ENCODE assay signal across 1 cellular context in the genomic region with DNA sequence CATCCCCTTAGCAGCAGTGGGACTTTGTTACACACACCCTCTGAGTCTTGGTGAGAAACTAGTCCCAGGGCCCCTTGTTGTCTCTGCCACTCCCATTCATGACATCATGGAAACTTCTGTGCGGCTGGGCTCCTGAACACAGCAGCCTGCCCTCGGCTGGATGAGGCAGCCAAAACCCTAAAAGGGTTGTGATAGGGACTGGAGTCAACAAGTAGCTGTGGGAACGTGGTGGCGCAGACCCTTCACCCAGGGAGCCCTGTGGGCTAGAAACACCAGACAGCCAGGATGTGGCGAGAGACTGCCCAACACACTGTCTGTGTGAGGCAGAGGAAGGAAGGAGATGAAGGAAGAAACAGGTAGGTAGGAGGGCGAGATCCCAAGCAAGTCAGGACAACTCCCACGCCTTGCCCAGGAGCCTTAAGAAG.
TF ChIP-seq lines count a peak whose summit lies in the region.

No MANE protein-coding gene starts in this region.

TF ChIP-seq in K562, 482 proteins besides CTCF, POLR2A, EP300 and RAD21:
- TF ChIP-seq ESRRA (IDR thresholded peaks at IDR 0.05; ENCODE audit: borderline replicate concordance, low read depth), result no peak
- TF ChIP-seq, protein P1, sequence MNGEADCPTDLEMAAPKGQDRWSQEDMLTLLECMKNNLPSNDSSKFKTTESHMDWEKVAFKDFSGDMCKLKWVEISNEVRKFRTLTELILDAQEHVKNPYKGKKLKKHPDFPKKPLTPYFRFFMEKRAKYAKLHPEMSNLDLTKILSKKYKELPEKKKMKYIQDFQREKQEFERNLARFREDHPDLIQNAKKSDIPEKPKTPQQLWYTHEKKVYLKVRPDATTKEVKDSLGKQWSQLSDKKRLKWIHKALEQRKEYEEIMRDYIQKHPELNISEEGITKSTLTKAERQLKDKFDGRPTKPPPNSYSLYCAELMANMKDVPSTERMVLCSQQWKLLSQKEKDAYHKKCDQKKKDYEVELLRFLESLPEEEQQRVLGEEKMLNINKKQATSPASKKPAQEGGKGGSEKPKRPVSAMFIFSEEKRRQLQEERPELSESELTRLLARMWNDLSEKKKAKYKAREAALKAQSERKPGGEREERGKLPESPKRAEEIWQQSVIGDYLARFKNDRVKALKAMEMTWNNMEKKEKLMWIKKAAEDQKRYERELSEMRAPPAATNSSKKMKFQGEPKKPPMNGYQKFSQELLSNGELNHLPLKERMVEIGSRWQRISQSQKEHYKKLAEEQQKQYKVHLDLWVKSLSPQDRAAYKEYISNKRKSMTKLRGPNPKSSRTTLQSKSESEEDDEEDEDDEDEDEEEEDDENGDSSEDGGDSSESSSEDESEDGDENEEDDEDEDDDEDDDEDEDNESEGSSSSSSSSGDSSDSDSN (IDR thresholded peaks at IDR 0.05; ENCODE audit: borderline replicate concordance in 1 of 2, low read depth in 2 of 2, low read length in 2 of 2), result 0 out of 4 replicates have a peak, but pooled peaks of 1 of the 2 experiments have one; percentile 16
- TF ChIP-seq ATF7 (IDR thresholded peaks at IDR 0.05), result peak; percentile 92
- TF ChIP-seq, protein P2, sequence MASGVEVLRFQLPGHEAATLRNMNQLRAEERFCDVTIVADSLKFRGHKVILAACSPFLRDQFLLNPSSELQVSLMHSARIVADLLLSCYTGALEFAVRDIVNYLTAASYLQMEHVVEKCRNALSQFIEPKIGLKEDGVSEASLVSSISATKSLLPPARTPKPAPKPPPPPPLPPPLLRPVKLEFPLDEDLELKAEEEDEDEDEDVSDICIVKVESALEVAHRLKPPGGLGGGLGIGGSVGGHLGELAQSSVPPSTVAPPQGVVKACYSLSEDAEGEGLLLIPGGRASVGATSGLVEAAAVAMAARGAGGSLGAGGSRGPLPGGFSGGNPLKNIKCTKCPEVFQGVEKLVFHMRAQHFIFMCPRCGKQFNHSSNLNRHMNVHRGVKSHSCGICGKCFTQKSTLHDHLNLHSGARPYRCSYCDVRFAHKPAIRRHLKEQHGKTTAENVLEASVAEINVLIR (CRISPR knock-in tag; IDR thresholded peaks at IDR 0.05), result peak; percentile 57; the same call in 1 of the 2 replicates
- peak; percentile 79 for TF ChIP-seq CREM (IDR thresholded peaks at IDR 0.05; ENCODE audit: low read depth)
- TF ChIP-seq, protein P3, sequence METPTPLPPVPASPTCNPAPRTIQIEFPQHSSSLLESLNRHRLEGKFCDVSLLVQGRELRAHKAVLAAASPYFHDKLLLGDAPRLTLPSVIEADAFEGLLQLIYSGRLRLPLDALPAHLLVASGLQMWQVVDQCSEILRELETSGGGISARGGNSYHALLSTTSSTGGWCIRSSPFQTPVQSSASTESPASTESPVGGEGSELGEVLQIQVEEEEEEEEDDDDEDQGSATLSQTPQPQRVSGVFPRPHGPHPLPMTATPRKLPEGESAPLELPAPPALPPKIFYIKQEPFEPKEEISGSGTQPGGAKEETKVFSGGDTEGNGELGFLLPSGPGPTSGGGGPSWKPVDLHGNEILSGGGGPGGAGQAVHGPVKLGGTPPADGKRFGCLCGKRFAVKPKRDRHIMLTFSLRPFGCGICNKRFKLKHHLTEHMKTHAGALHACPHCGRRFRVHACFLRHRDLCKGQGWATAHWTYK (CRISPR knock-in tag; IDR thresholded peaks at IDR 0.05), result peak; percentile 63; the same call in 1 of the 2 replicates
- TF ChIP-seq ATF1 (CRISPR knock-in tag; IDR thresholded peaks at IDR 0.05), result no peak
- TF ChIP-seq ATF1 (tag; IDR thresholded peaks at IDR 0.05), result peak; percentile 80
- TF ChIP-seq ZNF239 (CRISPR knock-in tag; IDR thresholded peaks at IDR 0.05), result peak; percentile 28; the same call in 1 of the 2 replicates
- peak in 1 of 2 experiments; percentile 71; a peak in 3 of 4 replicates for TF ChIP-seq FOXK2 (conservative IDR thresholded peaks at IDR 0.05 in 1 of 2, IDR thresholded peaks at IDR 0.05 in 1 of 2; ENCODE audit: low read depth in 2 of 2)
- TF ChIP-seq, protein P4, sequence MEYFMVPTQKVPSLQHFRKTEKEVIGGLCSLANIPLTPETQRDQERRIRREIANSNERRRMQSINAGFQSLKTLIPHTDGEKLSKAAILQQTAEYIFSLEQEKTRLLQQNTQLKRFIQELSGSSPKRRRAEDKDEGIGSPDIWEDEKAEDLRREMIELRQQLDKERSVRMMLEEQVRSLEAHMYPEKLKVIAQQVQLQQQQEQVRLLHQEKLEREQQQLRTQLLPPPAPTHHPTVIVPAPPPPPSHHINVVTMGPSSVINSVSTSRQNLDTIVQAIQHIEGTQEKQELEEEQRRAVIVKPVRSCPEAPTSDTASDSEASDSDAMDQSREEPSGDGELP (CRISPR knock-in tag; IDR thresholded peaks at IDR 0.05; ENCODE audit: borderline replicate concordance), result peak; percentile 18; the same call in 1 of the 2 replicates
- peak; percentile 30; the same call in 1 of the 2 replicates for TF ChIP-seq SMAD4 (CRISPR knock-in tag; conservative IDR thresholded peaks at IDR 0.05)
- no peak for TF ChIP-seq NFE2 (IDR thresholded peaks at IDR 0.05; ENCODE audit: low read depth)
- TF ChIP-seq, protein P5, sequence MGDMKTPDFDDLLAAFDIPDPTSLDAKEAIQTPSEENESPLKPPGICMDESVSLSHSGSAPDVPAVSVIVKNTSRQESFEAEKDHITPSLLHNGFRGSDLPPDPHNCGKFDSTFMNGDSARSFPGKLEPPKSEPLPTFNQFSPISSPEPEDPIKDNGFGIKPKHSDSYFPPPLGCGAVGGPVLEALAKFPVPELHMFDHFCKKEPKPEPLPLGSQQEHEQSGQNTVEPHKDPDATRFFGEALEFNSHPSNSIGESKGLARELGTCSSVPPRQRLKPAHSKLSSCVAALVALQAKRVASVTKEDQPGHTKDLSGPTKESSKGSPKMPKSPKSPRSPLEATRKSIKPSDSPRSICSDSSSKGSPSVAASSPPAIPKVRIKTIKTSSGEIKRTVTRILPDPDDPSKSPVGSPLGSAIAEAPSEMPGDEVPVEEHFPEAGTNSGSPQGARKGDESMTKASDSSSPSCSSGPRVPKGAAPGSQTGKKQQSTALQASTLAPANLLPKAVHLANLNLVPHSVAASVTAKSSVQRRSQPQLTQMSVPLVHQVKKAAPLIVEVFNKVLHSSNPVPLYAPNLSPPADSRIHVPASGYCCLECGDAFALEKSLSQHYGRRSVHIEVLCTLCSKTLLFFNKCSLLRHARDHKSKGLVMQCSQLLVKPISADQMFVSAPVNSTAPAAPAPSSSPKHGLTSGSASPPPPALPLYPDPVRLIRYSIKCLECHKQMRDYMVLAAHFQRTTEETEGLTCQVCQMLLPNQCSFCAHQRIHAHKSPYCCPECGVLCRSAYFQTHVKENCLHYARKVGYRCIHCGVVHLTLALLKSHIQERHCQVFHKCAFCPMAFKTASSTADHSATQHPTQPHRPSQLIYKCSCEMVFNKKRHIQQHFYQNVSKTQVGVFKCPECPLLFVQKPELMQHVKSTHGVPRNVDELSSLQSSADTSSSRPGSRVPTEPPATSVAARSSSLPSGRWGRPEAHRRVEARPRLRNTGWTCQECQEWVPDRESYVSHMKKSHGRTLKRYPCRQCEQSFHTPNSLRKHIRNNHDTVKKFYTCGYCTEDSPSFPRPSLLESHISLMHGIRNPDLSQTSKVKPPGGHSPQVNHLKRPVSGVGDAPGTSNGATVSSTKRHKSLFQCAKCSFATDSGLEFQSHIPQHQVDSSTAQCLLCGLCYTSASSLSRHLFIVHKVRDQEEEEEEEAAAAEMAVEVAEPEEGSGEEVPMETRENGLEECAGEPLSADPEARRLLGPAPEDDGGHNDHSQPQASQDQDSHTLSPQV (IDR thresholded peaks at IDR 0.05), result 0 out of 2 replicates have a peak, but pooled peaks have one; percentile 13
- no peak for TF ChIP-seq ZNF551 (CRISPR knock-in tag; IDR thresholded peaks at IDR 0.05)
- TF ChIP-seq, protein P6, sequence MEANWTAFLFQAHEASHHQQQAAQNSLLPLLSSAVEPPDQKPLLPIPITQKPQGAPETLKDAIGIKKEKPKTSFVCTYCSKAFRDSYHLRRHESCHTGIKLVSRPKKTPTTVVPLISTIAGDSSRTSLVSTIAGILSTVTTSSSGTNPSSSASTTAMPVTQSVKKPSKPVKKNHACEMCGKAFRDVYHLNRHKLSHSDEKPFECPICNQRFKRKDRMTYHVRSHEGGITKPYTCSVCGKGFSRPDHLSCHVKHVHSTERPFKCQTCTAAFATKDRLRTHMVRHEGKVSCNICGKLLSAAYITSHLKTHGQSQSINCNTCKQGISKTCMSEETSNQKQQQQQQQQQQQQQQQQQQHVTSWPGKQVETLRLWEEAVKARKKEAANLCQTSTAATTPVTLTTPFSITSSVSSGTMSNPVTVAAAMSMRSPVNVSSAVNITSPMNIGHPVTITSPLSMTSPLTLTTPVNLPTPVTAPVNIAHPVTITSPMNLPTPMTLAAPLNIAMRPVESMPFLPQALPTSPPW (CRISPR knock-in tag; IDR thresholded peaks at IDR 0.05), result 0 out of 2 replicates have a peak, but pooled peaks have one; percentile 14
- TF ChIP-seq ZNF197 (CRISPR knock-in tag; IDR thresholded peaks at IDR 0.05; ENCODE audit: low read depth), result no peak
- 0 out of 2 replicates have a peak, but pooled peaks have one; percentile 27 for TF ChIP-seq MEF2D (tag; conservative IDR thresholded peaks at IDR 0.05; ENCODE audit: low read depth)
- no peak for TF ChIP-seq ZKSCAN3 (CRISPR knock-in tag; IDR thresholded peaks at IDR 0.05)
- TF ChIP-seq SMAD3 (CRISPR knock-in tag; conservative IDR thresholded peaks at IDR 0.05), result 0 out of 2 replicates have a peak, but pooled peaks have one; percentile 28
- peak; percentile 62 for TF ChIP-seq JUND (IDR thresholded peaks at IDR 0.05; ENCODE audit: borderline replicate concordance, low read depth, low read length)
- TF ChIP-seq JUND (tag; IDR thresholded peaks at IDR 0.05; ENCODE audit: borderline replicate concordance, low read depth, low read length), result peak; percentile 72; the same call in 2 of the 3 replicates
- TF ChIP-seq NCOA6 (IDR thresholded peaks at IDR 0.05), result no peak
- 0 out of 2 replicates have a peak, but pooled peaks have one; percentile 62 for TF ChIP-seq ERF (CRISPR knock-in tag; IDR thresholded peaks at IDR 0.05)
- 0 out of 2 replicates have a peak, but pooled peaks have one; percentile 13 for TF ChIP-seq L3MBTL2 (IDR thresholded peaks at IDR 0.05)
- TF ChIP-seq KAT2B (IDR thresholded peaks at IDR 0.05; ENCODE audit: low read depth, low read length), result no peak
- TF ChIP-seq, protein P7, sequence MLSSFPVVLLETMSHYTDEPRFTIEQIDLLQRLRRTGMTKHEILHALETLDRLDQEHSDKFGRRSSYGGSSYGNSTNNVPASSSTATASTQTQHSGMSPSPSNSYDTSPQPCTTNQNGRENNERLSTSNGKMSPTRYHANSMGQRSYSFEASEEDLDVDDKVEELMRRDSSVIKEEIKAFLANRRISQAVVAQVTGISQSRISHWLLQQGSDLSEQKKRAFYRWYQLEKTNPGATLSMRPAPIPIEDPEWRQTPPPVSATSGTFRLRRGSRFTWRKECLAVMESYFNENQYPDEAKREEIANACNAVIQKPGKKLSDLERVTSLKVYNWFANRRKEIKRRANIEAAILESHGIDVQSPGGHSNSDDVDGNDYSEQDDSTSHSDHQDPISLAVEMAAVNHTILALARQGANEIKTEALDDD (IDR thresholded peaks at IDR 0.05), result peak; percentile 52; the same call in 1 of the 2 replicates
- peak; percentile 94 for TF ChIP-seq NFATC3 (IDR thresholded peaks at IDR 0.05)
- peak in 1 of 2 experiments; percentile 42; a peak in 1 of 4 replicates for TF ChIP-seq NRF1 (conservative IDR thresholded peaks at IDR 0.05 in 1 of 2, IDR thresholded peaks at IDR 0.05 in 1 of 2)
- TF ChIP-seq ZEB2 (IDR thresholded peaks at IDR 0.05), result no peak
- TF ChIP-seq ZBTB17 (CRISPR knock-in tag; IDR thresholded peaks at IDR 0.05), result 0 out of 2 replicates have a peak, but pooled peaks have one; percentile 61
- TF ChIP-seq MECOM (CRISPR knock-in tag; IDR thresholded peaks at IDR 0.05), result no peak
- TF ChIP-seq RBBP5 (IDR thresholded peaks at IDR 0.05; ENCODE audit: borderline replicate concordance, insufficient read depth, low read length, poor library complexity, severe bottlenecking), result peak; percentile 23
TF ChIP-seq in K562: peak in this region for 22.
